ENCODE assay signal across 24 cellular contexts in the genomic region with DNA sequence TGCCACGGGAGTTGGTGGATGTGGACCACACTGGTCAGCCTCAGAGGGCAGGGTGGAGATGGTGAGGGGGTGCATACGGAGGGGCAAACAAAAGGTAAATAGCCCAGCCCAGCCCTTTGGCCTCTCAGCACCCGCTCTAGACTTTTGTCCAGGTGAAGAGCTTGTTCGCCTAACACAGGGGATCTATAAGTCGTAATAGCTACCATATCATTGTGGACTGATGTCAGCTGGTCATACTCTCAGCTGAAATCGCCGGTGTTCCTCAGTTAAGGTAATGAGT. TPM values are rescaled to one million over a fixed set of nuclear protein-coding genes. Genes with fewer than 3 reads are reported as not detected.
"Had no signal": no experiment of that assay in that cellular context is flagged by ENCODE, and none has a peak within 500 bp of the region (broad histone marks: within the 10 kb centered on the region; RNA-seq: fewer than 3 reads in every experiment).

No MANE protein-coding gene starts in this region.

- H3K27me3 ChIP-seq: adrenal gland, breast epithelium, tibial artery, vagina had no signal

- DNase-seq: activated CD8-positive, alpha-beta memory T cell treated with anti-CD3 and anti-CD28 coated beads, Interleukin-2, amount 50 U/mL, for 48 hours; activated naive CD4-positive, alpha-beta T cell; activated T-cell treated with anti-CD3 and anti-CD28 coated beads, Interleukin-2, amount 50 U/mL, for 4 hours; cortex of kidney; effector CD4-positive, alpha-beta T cell; erythroblast; kidney; lower lobe of right lung; mucosa of descending colon; stimulated activated CD4-positive, alpha-beta T cell treated with anti-CD3 and anti-CD28 coated beads, Interleukin-2, amount 100 ng/mL, for 48 hours; stimulated activated CD8-positive, alpha-beta memory T cell treated with anti-CD3 and anti-CD28 coated beads, Interleukin-4, amount 100 ng/mL, for 48 hours; stimulated activated naive CD4-positive, alpha-beta T cell; T-cell; tibial artery had no signal

- ATAC-seq: activated T-cell treated with anti-CD3 and anti-CD28 coated beads, Interleukin-2, amount 50 U/mL, for 4 hours; left lobe of liver; lower lobe of right lung; mucosa of descending colon; T-cell had no signal

- H3K4me1 ChIP-seq: breast epithelium, tibial artery, vagina had no signal

- H3K36me3 ChIP-seq: adrenal gland, breast epithelium, lower lobe of right lung, tibial artery, vagina had no signal

- FAIRE-seq: astrocyte, kidney, TTC549 had no signal

- H3K27ac ChIP-seq: adrenal gland, breast epithelium, lower lobe of right lung, tibial artery, vagina had no signal

- H3K4me3 ChIP-seq: adrenal gland, breast epithelium, lower lobe of right lung, mucosa of descending colon, tibial artery, vagina had no signal

- H3K9me3 ChIP-seq: adrenal gland, breast epithelium, lower lobe of right lung, mucosa of descending colon, tibial artery, vagina had no signal

RNA-seq across cellular contexts. Expression of a gene that starts 27.0 kb away (rescaled TPM):
- total RNA-seq: activated T-cell treated with anti-CD3 and anti-CD28 coated beads, Interleukin-2, amount 50 U/mL, for 4 hours; activated T-helper 2 cell treated with anti-CD3 and anti-CD28 coated beads, Interferon-gamma antibody, Interleukin-2, Interleukin-4, amounts not matched to agents 10 μg/mL and 5 μg/mL and 100 μg/mL, durations not matched to agents 14 hours and 24 hours and 36 hours; adrenal gland; astrocyte; breast epithelium; fibroblast of lung; omental fat pad; renal cortical epithelial cell; T-cell had no signal
- polyA plus RNA-seq: fibroblast of lung had no signal
